In the genomic region with DNA sequence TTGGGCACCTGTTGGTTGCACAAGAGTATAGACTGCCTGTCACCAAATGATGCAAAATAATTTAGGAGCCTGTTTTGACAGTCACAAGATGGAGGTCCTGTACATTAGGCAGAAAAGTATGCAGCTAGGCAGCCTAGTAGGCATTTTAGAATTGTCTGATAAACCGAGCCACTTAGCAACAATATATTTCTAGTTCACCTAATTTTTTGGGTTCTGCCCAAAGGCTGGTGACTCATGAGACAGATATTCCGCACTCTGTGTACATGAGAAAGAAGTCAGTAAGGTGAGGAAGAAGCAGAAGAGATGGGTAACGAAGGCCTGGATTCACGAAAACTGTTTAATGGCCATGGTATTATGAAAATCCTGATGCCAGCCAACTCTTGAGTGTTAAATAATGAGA, we compare ENCODE assay signal across 20 cellular contexts. TPM values are rescaled to one million over a fixed set of nuclear protein-coding genes. Genes with fewer than 3 reads are reported as not detected.
"Had no signal": no experiment of that assay in that cellular context is flagged by ENCODE, and none has a peak within 500 bp of the region (broad histone marks: within the 10 kb centered on the region; RNA-seq: fewer than 3 reads in every experiment).

No MANE protein-coding gene starts in this region.

- H3K4me3 Mint-ChIP-seq: activated CD4-positive, alpha-beta memory T cell treated with anti-CD3 and anti-CD28 coated beads for 36 hours; activated naive CD8-positive, alpha-beta T cell treated with anti-CD3 and anti-CD28 coated beads for 36 hours; activated T-cell treated with anti-CD3 and anti-CD28 coated beads, Interleukin-2, amount 50 U/mL, for 72 hours; effector memory CD8-positive, alpha-beta T cell; natural killer cell; T-helper 2 cell treated with Interferon-gamma antibody and Interleukin-4, amounts not matched to agents 5 μg/mL and 100 μg/mL, for 36 hours had no signal

- H3K27me3 Mint-ChIP-seq: activated CD4-positive, alpha-beta memory T cell treated with anti-CD3 and anti-CD28 coated beads for 36 hours; activated naive CD8-positive, alpha-beta T cell treated with anti-CD3 and anti-CD28 coated beads for 36 hours; effector memory CD8-positive, alpha-beta T cell had no signal

- ATAC-seq: activated T-cell treated with anti-CD3 and anti-CD28 coated beads, Interleukin-2, amount 50 U/mL, for 72 hours; effector memory CD8-positive, alpha-beta T cell; natural killer cell had no signal

- H3K4me3 ChIP-seq: coronary artery, right atrium auricular region, skin epidermis, stomach, thoracic aorta had no signal

- DNase-seq: activated CD4-positive, alpha-beta memory T cell treated with anti-CD3 and anti-CD28 coated beads for 36 hours; activated CD4-positive, alpha-beta T cell treated with anti-CD3 and anti-CD28 coated beads for 1 hour; activated gamma-delta T cell treated with Interleukin-2 at 50 U/mL for 16 hours; activated naive CD8-positive, alpha-beta T cell treated with anti-CD3 and anti-CD28 coated beads for 36 hours; activated T-cell treated with anti-CD3 and anti-CD28 coated beads, Interleukin-2, amount 50 U/mL, for 72 hours; caudate nucleus; effector memory CD8-positive, alpha-beta T cell; left colon; natural killer cell; stimulated activated CD4-positive, alpha-beta T cell treated with anti-CD3 and anti-CD28 coated beads, Interleukin-4, amount 100 ng/mL, for 4 hours; stomach had no signal

- H3K9me3 ChIP-seq: right atrium auricular region, stomach, thoracic aorta had no signal

- H3K27ac ChIP-seq: coronary artery, right atrium auricular region, skin epidermis, stomach, thoracic aorta had no signal

- H3K36me3 ChIP-seq: right atrium auricular region, stomach, thoracic aorta had no signal

- H3K27me3 ChIP-seq: right atrium auricular region, stomach had no signal

- H3K9me3 Mint-ChIP-seq: activated CD4-positive, alpha-beta memory T cell treated with anti-CD3 and anti-CD28 coated beads for 36 hours; activated naive CD8-positive, alpha-beta T cell treated with anti-CD3 and anti-CD28 coated beads for 36 hours; activated T-cell treated with anti-CD3 and anti-CD28 coated beads, Interleukin-2, amount 50 U/mL, for 72 hours; effector memory CD8-positive, alpha-beta T cell; natural killer cell; T-helper 2 cell treated with Interferon-gamma antibody and Interleukin-4, amounts not matched to agents 5 μg/mL and 100 μg/mL, for 36 hours had no signal

- H3K36me3 Mint-ChIP-seq: activated CD4-positive, alpha-beta memory T cell treated with anti-CD3 and anti-CD28 coated beads for 36 hours; natural killer cell had no signal

- H3K27ac Mint-ChIP-seq: activated CD4-positive, alpha-beta memory T cell treated with anti-CD3 and anti-CD28 coated beads for 36 hours; activated naive CD8-positive, alpha-beta T cell treated with anti-CD3 and anti-CD28 coated beads for 36 hours; activated T-cell treated with anti-CD3 and anti-CD28 coated beads, Interleukin-2, amount 50 U/mL, for 72 hours; effector memory CD8-positive, alpha-beta T cell; natural killer cell; T-helper 2 cell treated with Interferon-gamma antibody and Interleukin-4, amounts not matched to agents 5 μg/mL and 100 μg/mL, for 36 hours had no signal

- H3K4me1 ChIP-seq: right atrium auricular region had no signal

RNA-seq across cellular contexts. Expression of a gene that starts 23.6 kb away (rescaled TPM):
- total RNA-seq: activated CD4-positive, alpha-beta memory T cell treated with anti-CD3 and anti-CD28 coated beads for 36 hours; activated naive CD8-positive, alpha-beta T cell treated with anti-CD3 and anti-CD28 coated beads for 36 hours; activated T-cell treated with anti-CD3 and anti-CD28 coated beads, Interleukin-2, amount 50 U/mL, for 72 hours; epithelial cell of proximal tubule; left colon; mucosa of gallbladder; natural killer cell; posterior vena cava; right atrium auricular region; stomach; thoracic aorta; urinary bladder had no signal
